Comparison of ENCODE assay signal across 2 cellular contexts in genomic region chr7:73901823-73902597, GRCh38.
TF ChIP-seq lines count a peak whose summit lies in the region.

No MANE protein-coding gene starts in this region.

TF ChIP-seq in SK-N-SH, 30 proteins besides CTCF, POLR2A, EP300 and RAD21 (continued from another document):
- no peak for TF ChIP-seq REST (IDR thresholded peaks at IDR 0.05; ENCODE audit: low read depth, low read length)
- no peak for TF ChIP-seq ZBTB33 (IDR thresholded peaks at IDR 0.05; ENCODE audit: borderline replicate concordance, low read depth)
- TF ChIP-seq RFX5 (IDR thresholded peaks at IDR 0.05; ENCODE audit: low read length), result no peak
- no peak for TF ChIP-seq NRF1 (IDR thresholded peaks at IDR 0.05; ENCODE audit: low read depth, low read length)
- no peak for TF ChIP-seq MAX (IDR thresholded peaks at IDR 0.05; ENCODE audit: low read depth)
- no peak for TF ChIP-seq MXI1 (IDR thresholded peaks at IDR 0.05; ENCODE audit: low read depth, low read length)
- no peak for TF ChIP-seq PBX3 (IDR thresholded peaks at IDR 0.05)
- no peak for TF ChIP-seq EZH2phosphoT487 (IDR thresholded peaks at IDR 0.05; ENCODE audit: borderline replicate concordance, low read depth)
- no peak for TF ChIP-seq IRF3 (IDR thresholded peaks at IDR 0.05; ENCODE audit: low read depth, low read length)
- no peak for TF ChIP-seq SMC3 (IDR thresholded peaks at IDR 0.05; ENCODE audit: low read depth, low read length)
- TF ChIP-seq YY1 (IDR thresholded peaks at IDR 0.05; ENCODE audit: low read depth), result no peak
- TF ChIP-seq RXRA (IDR thresholded peaks at IDR 0.05; ENCODE audit: borderline replicate concordance, low read depth), result no peak
- TF ChIP-seq NFIC (IDR thresholded peaks at IDR 0.05; ENCODE audit: borderline replicate concordance), result no peak
- no peak for TF ChIP-seq GABPA (IDR thresholded peaks at IDR 0.05; ENCODE audit: low read depth)

TF ChIP-seq in SK-N-SH treated with all-trans-retinoic acid at 6 μM for 48 hours, 23 proteins besides CTCF, POLR2A, EP300 and RAD21 (continued from another document):
- TF ChIP-seq PPARA (CRISPR knock-in tag; IDR thresholded peaks at IDR 0.05; ENCODE audit: borderline replicate concordance) (no peak), ISL1 (CRISPR knock-in tag; IDR thresholded peaks at IDR 0.05) (no peak), GLIS3 (CRISPR knock-in tag; IDR thresholded peaks at IDR 0.05) (no peak), ZC3H10 (CRISPR knock-in tag; IDR thresholded peaks at IDR 0.05) (no peak), CSDC2 (CRISPR knock-in tag; IDR thresholded peaks at IDR 0.05) (no peak)
